ENCODE assay signal across 1 cellular context in the genomic region with DNA sequence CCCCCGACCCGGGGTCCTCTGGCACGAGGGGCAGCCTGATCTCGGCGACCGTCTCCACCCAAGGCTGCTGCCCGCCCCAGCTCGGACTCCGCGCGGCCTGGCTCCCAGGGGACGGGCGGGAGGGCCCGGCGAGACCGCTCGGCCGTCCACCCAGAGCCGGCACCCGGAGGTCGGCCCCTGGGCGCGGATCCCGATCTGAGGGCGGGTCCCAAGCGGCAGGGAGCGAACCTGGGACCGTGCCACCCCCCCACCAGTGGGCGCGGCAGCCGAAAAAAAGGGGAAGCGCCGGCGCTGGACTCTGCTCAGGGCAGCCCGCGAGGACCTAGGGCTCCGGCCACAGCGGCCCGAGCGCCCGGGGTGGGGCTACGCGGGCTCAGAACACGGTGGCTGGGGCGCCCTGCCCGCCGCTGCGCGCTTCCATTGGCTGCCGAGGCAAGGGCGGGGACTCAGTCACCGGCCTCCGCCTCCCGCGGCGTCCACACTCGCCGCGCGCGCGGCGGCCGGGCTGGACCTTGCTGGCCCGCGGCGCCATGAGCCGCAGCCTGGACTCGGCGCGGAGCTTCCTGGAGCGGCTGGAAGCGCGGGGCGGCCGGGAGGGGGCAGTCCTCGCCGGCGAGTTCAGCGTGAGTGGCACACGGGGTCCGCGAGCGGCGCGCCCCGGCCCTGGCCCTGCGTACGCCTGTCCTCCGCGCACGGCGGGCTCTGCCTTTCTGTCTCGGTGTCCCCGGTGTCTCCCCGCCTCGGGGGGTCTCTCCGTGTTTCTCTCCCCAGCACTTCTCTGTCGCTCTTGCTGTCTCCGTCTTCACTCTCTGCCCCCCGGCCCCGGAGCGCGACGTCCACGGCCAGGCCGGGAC.
TF ChIP-seq lines count a peak whose summit lies in the region.

A gene with protein sequence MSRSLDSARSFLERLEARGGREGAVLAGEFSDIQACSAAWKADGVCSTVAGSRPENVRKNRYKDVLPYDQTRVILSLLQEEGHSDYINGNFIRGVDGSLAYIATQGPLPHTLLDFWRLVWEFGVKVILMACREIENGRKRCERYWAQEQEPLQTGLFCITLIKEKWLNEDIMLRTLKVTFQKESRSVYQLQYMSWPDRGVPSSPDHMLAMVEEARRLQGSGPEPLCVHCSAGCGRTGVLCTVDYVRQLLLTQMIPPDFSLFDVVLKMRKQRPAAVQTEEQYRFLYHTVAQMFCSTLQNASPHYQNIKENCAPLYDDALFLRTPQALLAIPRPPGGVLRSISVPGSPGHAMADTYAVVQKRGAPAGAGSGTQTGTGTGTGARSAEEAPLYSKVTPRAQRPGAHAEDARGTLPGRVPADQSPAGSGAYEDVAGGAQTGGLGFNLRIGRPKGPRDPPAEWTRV (plus strand): TSS at position 479 of the 854 bp plus-strand sequence. CDS start 52 bp downstream, at position 531.

TF ChIP-seq in K562, 482 proteins besides CTCF, POLR2A, EP300 and RAD21 (continued from another document):
- TF ChIP-seq, protein P1, sequence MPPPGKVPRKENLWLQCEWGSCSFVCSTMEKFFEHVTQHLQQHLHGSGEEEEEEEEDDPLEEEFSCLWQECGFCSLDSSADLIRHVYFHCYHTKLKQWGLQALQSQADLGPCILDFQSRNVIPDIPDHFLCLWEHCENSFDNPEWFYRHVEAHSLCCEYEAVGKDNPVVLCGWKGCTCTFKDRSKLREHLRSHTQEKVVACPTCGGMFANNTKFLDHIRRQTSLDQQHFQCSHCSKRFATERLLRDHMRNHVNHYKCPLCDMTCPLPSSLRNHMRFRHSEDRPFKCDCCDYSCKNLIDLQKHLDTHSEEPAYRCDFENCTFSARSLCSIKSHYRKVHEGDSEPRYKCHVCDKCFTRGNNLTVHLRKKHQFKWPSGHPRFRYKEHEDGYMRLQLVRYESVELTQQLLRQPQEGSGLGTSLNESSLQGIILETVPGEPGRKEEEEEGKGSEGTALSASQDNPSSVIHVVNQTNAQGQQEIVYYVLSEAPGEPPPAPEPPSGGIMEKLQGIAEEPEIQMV (tag; conservative IDR thresholded peaks at IDR 0.05; ENCODE audit: low read depth), result no peak
- TF ChIP-seq NRF1 (conservative IDR thresholded peaks at IDR 0.05 in 1 of 2, IDR thresholded peaks at IDR 0.05 in 1 of 2) (peak; percentile 83 to 85), CBFA2T3 (IDR thresholded peaks at IDR 0.05) (no peak), LCOR (CRISPR knock-in tag; IDR thresholded peaks at IDR 0.05) (peak; percentile 55; the same call in 1 of the 2 replicates), ATF1 (CRISPR knock-in tag; IDR thresholded peaks at IDR 0.05) (0 out of 2 replicates have a peak, but pooled peaks have one; percentile 21), ATF1 (tag; IDR thresholded peaks at IDR 0.05) (peak; percentile 55), RCOR1 (IDR thresholded peaks at IDR 0.05; ENCODE audit: borderline replicate concordance in 1 of 2, low read depth in 2 of 2, low read length in 2 of 2) (no peak; a peak in 1 of 4 replicates), TARDBP (IDR thresholded peaks at IDR 0.05) (peak; percentile 85; the same call in 1 of the 2 replicates), CXXC5 (CRISPR knock-in tag; IDR thresholded peaks at IDR 0.05) (peak; percentile 90), PCBP1 (IDR thresholded peaks at IDR 0.05; ENCODE audit: low read depth, low read length, poor library complexity, severe bottlenecking) (no peak), FIP1L1 (IDR thresholded peaks at IDR 0.05; ENCODE audit: low read depth, low read length, poor library complexity, severe bottlenecking) (peak; percentile 46), JUN (IDR thresholded peaks at IDR 0.05; ENCODE audit: borderline replicate concordance, low read depth, low read length) (0 out of 2 replicates have a peak, but pooled peaks have one; percentile 15), JUN (CRISPR knock-in tag; IDR thresholded peaks at IDR 0.05; ENCODE audit: borderline replicate concordance) (no peak), MYC (IDR thresholded peaks at IDR 0.05; ENCODE audit: low read depth, low read length) (peak; percentile 92), MYC (CRISPR knock-in tag; IDR thresholded peaks at IDR 0.05; ENCODE audit: borderline replicate concordance, low read depth) (no peak), ILF3 (IDR thresholded peaks at IDR 0.05; ENCODE audit: borderline replicate concordance) (0 out of 2 replicates have a peak, but pooled peaks have one; percentile 51), RBM25 (IDR thresholded peaks at IDR 0.05; ENCODE audit: low read depth, low read length, severe bottlenecking) (peak; percentile 88), SAFB (IDR thresholded peaks at IDR 0.05; ENCODE audit: borderline replicate concordance, low read depth, low read length) (0 out of 2 replicates have a peak, but pooled peaks have one; percentile 41), MAFG (tag; conservative IDR thresholded peaks at IDR 0.05) (no peak), ELF1 (tag; IDR thresholded peaks at IDR 0.05) (peak; percentile 47), GABPA (tag; conservative IDR thresholded peaks at IDR 0.05; ENCODE audit: low read depth) (0 out of 2 replicates have a peak, but pooled peaks have one; percentile 43), CBX1 (IDR thresholded peaks at IDR 0.05; ENCODE audit: low read depth) (peak; percentile 64; the same call in 1 of the 2 replicates), SMC3 (conservative IDR thresholded peaks at IDR 0.05; ENCODE audit: insufficient read depth, low read depth, low read length) (0 out of 2 replicates have a peak, but pooled peaks have one; percentile 17), SOX6 (IDR thresholded peaks at IDR 0.05) (peak; percentile 31; the same call in 1 of the 2 replicates), HMGN3 (IDR thresholded peaks at IDR 0.05; ENCODE audit: borderline replicate concordance, extremely low read depth, insufficient read length, low read depth, low read length) (peak; percentile 85), ZNF77 (CRISPR knock-in tag; IDR thresholded peaks at IDR 0.05) (no peak), SIN3B (IDR thresholded peaks at IDR 0.05; ENCODE audit: low read depth) (peak; percentile 50), EP400 (IDR thresholded peaks at IDR 0.05) (peak; percentile 55; the same call in 1 of the 2 replicates), SRSF9 (IDR thresholded peaks at IDR 0.05; ENCODE audit: borderline replicate concordance, low read depth, low read length) (no peak), SIN3A (IDR thresholded peaks at IDR 0.05; ENCODE audit: borderline replicate concordance in 2 of 2, control insufficient read depth in 1 of 2, low read depth in 2 of 2, low read length in 2 of 2) (peak; percentile 56 to 92; a peak in 3 of 4 replicates)
- TF ChIP-seq, protein P2, sequence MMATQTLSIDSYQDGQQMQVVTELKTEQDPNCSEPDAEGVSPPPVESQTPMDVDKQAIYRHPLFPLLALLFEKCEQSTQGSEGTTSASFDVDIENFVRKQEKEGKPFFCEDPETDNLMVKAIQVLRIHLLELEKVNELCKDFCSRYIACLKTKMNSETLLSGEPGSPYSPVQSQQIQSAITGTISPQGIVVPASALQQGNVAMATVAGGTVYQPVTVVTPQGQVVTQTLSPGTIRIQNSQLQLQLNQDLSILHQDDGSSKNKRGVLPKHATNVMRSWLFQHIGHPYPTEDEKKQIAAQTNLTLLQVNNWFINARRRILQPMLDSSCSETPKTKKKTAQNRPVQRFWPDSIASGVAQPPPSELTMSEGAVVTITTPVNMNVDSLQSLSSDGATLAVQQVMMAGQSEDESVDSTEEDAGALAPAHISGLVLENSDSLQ (IDR thresholded peaks at IDR 0.05), result peak; percentile 64
- TF ChIP-seq, protein P3, sequence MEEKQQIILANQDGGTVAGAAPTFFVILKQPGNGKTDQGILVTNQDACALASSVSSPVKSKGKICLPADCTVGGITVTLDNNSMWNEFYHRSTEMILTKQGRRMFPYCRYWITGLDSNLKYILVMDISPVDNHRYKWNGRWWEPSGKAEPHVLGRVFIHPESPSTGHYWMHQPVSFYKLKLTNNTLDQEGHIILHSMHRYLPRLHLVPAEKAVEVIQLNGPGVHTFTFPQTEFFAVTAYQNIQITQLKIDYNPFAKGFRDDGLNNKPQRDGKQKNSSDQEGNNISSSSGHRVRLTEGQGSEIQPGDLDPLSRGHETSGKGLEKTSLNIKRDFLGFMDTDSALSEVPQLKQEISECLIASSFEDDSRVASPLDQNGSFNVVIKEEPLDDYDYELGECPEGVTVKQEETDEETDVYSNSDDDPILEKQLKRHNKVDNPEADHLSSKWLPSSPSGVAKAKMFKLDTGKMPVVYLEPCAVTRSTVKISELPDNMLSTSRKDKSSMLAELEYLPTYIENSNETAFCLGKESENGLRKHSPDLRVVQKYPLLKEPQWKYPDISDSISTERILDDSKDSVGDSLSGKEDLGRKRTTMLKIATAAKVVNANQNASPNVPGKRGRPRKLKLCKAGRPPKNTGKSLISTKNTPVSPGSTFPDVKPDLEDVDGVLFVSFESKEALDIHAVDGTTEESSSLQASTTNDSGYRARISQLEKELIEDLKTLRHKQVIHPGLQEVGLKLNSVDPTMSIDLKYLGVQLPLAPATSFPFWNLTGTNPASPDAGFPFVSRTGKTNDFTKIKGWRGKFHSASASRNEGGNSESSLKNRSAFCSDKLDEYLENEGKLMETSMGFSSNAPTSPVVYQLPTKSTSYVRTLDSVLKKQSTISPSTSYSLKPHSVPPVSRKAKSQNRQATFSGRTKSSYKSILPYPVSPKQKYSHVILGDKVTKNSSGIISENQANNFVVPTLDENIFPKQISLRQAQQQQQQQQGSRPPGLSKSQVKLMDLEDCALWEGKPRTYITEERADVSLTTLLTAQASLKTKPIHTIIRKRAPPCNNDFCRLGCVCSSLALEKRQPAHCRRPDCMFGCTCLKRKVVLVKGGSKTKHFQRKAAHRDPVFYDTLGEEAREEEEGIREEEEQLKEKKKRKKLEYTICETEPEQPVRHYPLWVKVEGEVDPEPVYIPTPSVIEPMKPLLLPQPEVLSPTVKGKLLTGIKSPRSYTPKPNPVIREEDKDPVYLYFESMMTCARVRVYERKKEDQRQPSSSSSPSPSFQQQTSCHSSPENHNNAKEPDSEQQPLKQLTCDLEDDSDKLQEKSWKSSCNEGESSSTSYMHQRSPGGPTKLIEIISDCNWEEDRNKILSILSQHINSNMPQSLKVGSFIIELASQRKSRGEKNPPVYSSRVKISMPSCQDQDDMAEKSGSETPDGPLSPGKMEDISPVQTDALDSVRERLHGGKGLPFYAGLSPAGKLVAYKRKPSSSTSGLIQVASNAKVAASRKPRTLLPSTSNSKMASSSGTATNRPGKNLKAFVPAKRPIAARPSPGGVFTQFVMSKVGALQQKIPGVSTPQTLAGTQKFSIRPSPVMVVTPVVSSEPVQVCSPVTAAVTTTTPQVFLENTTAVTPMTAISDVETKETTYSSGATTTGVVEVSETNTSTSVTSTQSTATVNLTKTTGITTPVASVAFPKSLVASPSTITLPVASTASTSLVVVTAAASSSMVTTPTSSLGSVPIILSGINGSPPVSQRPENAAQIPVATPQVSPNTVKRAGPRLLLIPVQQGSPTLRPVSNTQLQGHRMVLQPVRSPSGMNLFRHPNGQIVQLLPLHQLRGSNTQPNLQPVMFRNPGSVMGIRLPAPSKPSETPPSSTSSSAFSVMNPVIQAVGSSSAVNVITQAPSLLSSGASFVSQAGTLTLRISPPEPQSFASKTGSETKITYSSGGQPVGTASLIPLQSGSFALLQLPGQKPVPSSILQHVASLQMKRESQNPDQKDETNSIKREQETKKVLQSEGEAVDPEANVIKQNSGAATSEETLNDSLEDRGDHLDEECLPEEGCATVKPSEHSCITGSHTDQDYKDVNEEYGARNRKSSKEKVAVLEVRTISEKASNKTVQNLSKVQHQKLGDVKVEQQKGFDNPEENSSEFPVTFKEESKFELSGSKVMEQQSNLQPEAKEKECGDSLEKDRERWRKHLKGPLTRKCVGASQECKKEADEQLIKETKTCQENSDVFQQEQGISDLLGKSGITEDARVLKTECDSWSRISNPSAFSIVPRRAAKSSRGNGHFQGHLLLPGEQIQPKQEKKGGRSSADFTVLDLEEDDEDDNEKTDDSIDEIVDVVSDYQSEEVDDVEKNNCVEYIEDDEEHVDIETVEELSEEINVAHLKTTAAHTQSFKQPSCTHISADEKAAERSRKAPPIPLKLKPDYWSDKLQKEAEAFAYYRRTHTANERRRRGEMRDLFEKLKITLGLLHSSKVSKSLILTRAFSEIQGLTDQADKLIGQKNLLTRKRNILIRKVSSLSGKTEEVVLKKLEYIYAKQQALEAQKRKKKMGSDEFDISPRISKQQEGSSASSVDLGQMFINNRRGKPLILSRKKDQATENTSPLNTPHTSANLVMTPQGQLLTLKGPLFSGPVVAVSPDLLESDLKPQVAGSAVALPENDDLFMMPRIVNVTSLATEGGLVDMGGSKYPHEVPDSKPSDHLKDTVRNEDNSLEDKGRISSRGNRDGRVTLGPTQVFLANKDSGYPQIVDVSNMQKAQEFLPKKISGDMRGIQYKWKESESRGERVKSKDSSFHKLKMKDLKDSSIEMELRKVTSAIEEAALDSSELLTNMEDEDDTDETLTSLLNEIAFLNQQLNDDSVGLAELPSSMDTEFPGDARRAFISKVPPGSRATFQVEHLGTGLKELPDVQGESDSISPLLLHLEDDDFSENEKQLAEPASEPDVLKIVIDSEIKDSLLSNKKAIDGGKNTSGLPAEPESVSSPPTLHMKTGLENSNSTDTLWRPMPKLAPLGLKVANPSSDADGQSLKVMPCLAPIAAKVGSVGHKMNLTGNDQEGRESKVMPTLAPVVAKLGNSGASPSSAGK (IDR thresholded peaks at IDR 0.05), result peak; percentile 83
- TF ChIP-seq, protein P4, sequence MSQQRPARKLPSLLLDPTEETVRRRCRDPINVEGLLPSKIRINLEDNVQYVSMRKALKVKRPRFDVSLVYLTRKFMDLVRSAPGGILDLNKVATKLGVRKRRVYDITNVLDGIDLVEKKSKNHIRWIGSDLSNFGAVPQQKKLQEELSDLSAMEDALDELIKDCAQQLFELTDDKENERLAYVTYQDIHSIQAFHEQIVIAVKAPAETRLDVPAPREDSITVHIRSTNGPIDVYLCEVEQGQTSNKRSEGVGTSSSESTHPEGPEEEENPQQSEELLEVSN (IDR thresholded peaks at IDR 0.05; ENCODE audit: borderline replicate concordance in 1 of 2, extremely low read depth in 1 of 2, insufficient read depth in 1 of 2, insufficient read length in 1 of 2, low read depth in 1 of 2, low read length in 1 of 2, poor library complexity in 1 of 2, severe bottlenecking in 1 of 2), result peak; percentile 44 to 84
